10 cellular contexts compared by ENCODE assay signal in genomic region chr7:105838273-105839141, GRCh38. TPM values are rescaled to one million over a fixed set of nuclear protein-coding genes. Genes with fewer than 3 reads are reported as not detected.
A peak's percentile ranks its signal among the peaks of the same experiment; 100 is the strongest.
DNase-seq lines count a peak whose midpoint lies in the region; ATAC-seq, FAIRE-seq and TF ChIP-seq lines count a peak whose summit lies in the region.
"Had no signal": no experiment of that assay in that cellular context is flagged by ENCODE, and none has a peak within 500 bp of the region (broad histone marks: within the 10 kb centered on the region; RNA-seq: fewer than 3 reads in every experiment).

No MANE protein-coding gene starts in this region.

- H2AFZ ChIP-seq in H1 (ENCODE audit: low read length): no peak overlapping the region
- H2AFZ ChIP-seq in Karpas-422 (ENCODE audit: low read length): no peak overlapping the region

- H3K4me3 ChIP-seq in H1 (ENCODE audit: extremely low read depth in 1 of 4, insufficient read depth in 2 of 4, low read depth in 3 of 4, low read length in 4 of 4) (peak overlapping the region in 3 of 4 experiments; percentile 3 to 46 (median 18); a peak in 4 of 8 replicates), muscle layer of colon (ENCODE audit: low read depth in 1 of 2, low read length in 2 of 2) (peak overlapping the region in 1 of 2 donors; percentile 8), Karpas-422 (ENCODE audit: low read length) (no peak overlapping the region)

- H3K27me3 Mint-ChIP-seq in activated naive CD4-positive, alpha-beta T cell treated with anti-CD3 and anti-CD28 coated beads, Interleukin-2, amount 10 ng/mL, durations not matched to agents 7 days and 5 days: peaks cover 4% of the 10 kb centered on the region

- no peak for TF ChIP-seq RAD21 in H1 (IDR thresholded peaks at IDR 0.05 in 1 of 2, conservative IDR thresholded peaks at IDR 0.05 in 1 of 2; ENCODE audit: low read depth in 2 of 2, low read length in 2 of 2)

- H3K27me3 ChIP-seq in H1 (replicated peaks in 1 of 4; ENCODE audit: control insufficient read depth in 3 of 4, extremely low read depth in 1 of 4, insufficient read depth in 3 of 4, low read length in 3 of 4): peaks cover 0 to 23% (median 11%) of the 10 kb centered on the region in 4 experiments; a peak in 5 of 7 replicates
- H3K27me3 ChIP-seq in muscle layer of colon (ENCODE audit: control insufficient read depth in 1 of 2, insufficient read depth in 2 of 2, low read length in 2 of 2): no peaks in the 10 kb centered on the region
- H3K27me3 ChIP-seq in Karpas-422 (ENCODE audit: low read length): no peaks in the 10 kb centered on the region

- no peak overlapping the region for H2BK15ac ChIP-seq in H1 (ENCODE audit: low read length)

- 46% methylated on average over 14 of the region's 14 CpGs; no CpG with 5 or more reads in 1 of the 2 experiments for WGBS in H1 (ENCODE audit: extremely low coverage in 1 of 2, insufficient coverage in 1 of 2, insufficient read length in 1 of 2, insufficient replicate concordance in 2 of 2, low coverage in 1 of 2, low lambda C conversion rate in 2 of 2, missing lambda C conversion rate in 1 of 2), 2 experiments

- no peak for TF ChIP-seq EP300 in H1 (IDR thresholded peaks at IDR 0.05; ENCODE audit: borderline replicate concordance in 1 of 2, low read depth in 2 of 2, low read length in 2 of 2)

- H3K9me3 Mint-ChIP-seq in activated naive CD4-positive, alpha-beta T cell treated with anti-CD3 and anti-CD28 coated beads, Interleukin-2, amount 10 ng/mL, durations not matched to agents 7 days and 5 days: no peaks in the 10 kb centered on the region

- DNase-seq in DMS79 treated with DMSO at 0.1 percent for 48 hours (lab: John Stamatoyannopoulos, UW) (peak; percentile 87), NCI-H2227 (lab: John Stamatoyannopoulos, UW; ENCODE audit: unreplicated experiment) (peak; percentile 60), H1 (ENCODE audit: low read depth in 1 of 2, low spot score in 2 of 2) (no peak), Karpas-422 (no peak)
- no peak for DNase-seq in stimulated activated CD4-positive, alpha-beta T cell treated with anti-CD3 and anti-CD28 coated beads, Interleukin-4, amount 100 ng/mL, for 1 hour
- DNase-seq in activated naive CD4-positive, alpha-beta T cell treated with anti-CD3 and anti-CD28 coated beads, Interleukin-2, amount 10 ng/mL, durations not matched to agents 7 days and 5 days: no peak

- no peak overlapping the region for H2BK5ac ChIP-seq in H1 (ENCODE audit: low read depth, low read length)

- no peak overlapping the region for H3K27ac ChIP-seq in H1 (ENCODE audit: low read depth, low read length)
- peak overlapping the region; percentile 9 for H3K27ac ChIP-seq in muscle layer of colon (ENCODE audit: low read depth, low read length)
- H3K27ac ChIP-seq in Karpas-422 (ENCODE audit: low read length): no peak overlapping the region
- H3K27ac ChIP-seq: KMS-11 had no signal

- H3K9me2 ChIP-seq in Karpas-422 (replicated peaks; ENCODE audit: insufficient read depth, low read length): no peaks in the 10 kb centered on the region

- no peak for TF ChIP-seq POLR2A in H1 (IDR thresholded peaks at IDR 0.05; ENCODE audit: control extremely low read depth in 1 of 2, low read depth in 2 of 2, low read length in 2 of 2)

- CTCF ChIA-PET in H1 (lab: Charles Lee; ENCODE audit: partially characterized antibody): interaction anchor here (0.9 to 1.8 kb wide), 5 partner anchors 11 to 78 kb away, joined by 3 to 8 read pairs (median 4); no protein-coding TSS in a partner anchor
- CTCF ChIA-PET in activated naive CD4-positive, alpha-beta T cell treated with anti-CD3 and anti-CD28 coated beads, Interleukin-2, amount 10 ng/mL, durations not matched to agents 7 days and 5 days (lab: Charles Lee): no interaction called here

- no peak overlapping the region for H3K14ac ChIP-seq in H1 (ENCODE audit: insufficient read length)

- no peak overlapping the region for H2BK20ac ChIP-seq in H1 (ENCODE audit: low read length)

- H4K20me1 ChIP-seq in H1 (replicated peaks in 1 of 2; ENCODE audit: control insufficient read depth in 1 of 2, insufficient read depth in 2 of 2, low read length in 2 of 2): peaks cover 13 to 27% of the 10 kb centered on the region in 2 experiments
- H4K20me1 ChIP-seq in Karpas-422 (ENCODE audit: insufficient read depth, low read depth, low read length): no peaks in the 10 kb centered on the region

- no peak overlapping the region for H4K8ac ChIP-seq in H1 (ENCODE audit: extremely low read depth, insufficient read depth, low read length)

- H2BK12ac ChIP-seq in H1 (ENCODE audit: low read depth, low read length): no peak overlapping the region

- H3K36me3 Mint-ChIP-seq in activated naive CD4-positive, alpha-beta T cell treated with anti-CD3 and anti-CD28 coated beads, Interleukin-2, amount 10 ng/mL, durations not matched to agents 7 days and 5 days: peaks cover 6% of the 10 kb centered on the region

- H3K23ac ChIP-seq in H1 (ENCODE audit: insufficient read length): no peak overlapping the region

- no peak for TF ChIP-seq CTCF in H1 (IDR thresholded peaks at IDR 0.05; ENCODE audit: control extremely low read depth in 1 of 3, insufficient read depth in 1 of 3, low read depth in 1 of 3, low read length in 3 of 3)

- no peak overlapping the region for H3K4ac ChIP-seq in H1 (replicated peaks; ENCODE audit: insufficient read length, low read depth, low read length)

- no peak overlapping the region for H2BK120ac ChIP-seq in H1 (replicated peaks; ENCODE audit: low read depth, low read length)

- H3K27ac Mint-ChIP-seq in activated naive CD4-positive, alpha-beta T cell treated with anti-CD3 and anti-CD28 coated beads, Interleukin-2, amount 10 ng/mL, durations not matched to agents 7 days and 5 days: no peak overlapping the region

- no peak overlapping the region for H3K9ac ChIP-seq in H1 (replicated peaks in 1 of 4; ENCODE audit: extremely low read depth in 1 of 4, low read depth in 3 of 4, low read length in 3 of 4)
- no peak overlapping the region for H3K9ac ChIP-seq in muscle layer of colon (ENCODE audit: low read length)
- H3K9ac ChIP-seq in Karpas-422 (ENCODE audit: low read length): no peak overlapping the region
- H3K9ac ChIP-seq: KMS-11 had no signal

- H4K5ac ChIP-seq in H1 (ENCODE audit: insufficient read length, low read depth, low read length): no peak overlapping the region

- H3K79me2 ChIP-seq in H1 (ENCODE audit: control insufficient read depth in 1 of 2, insufficient read depth in 2 of 2, low read length in 2 of 2) (peaks cover 0 to 8% of the 10 kb centered on the region in 2 experiments; a peak in 2 of 4 replicates), Karpas-422 (ENCODE audit: low read length) (no peaks in the 10 kb centered on the region)

- H3K23me2 ChIP-seq in H1 (ENCODE audit: low read depth, low read length): peaks cover 4% of the 10 kb centered on the region; the same call in 1 of the 2 replicates

- peak; percentile 32 for FAIRE-seq in H1 (lab: Jason Lieb, UNC)
- FAIRE-seq: TTC549 had no signal

- H2AK5ac ChIP-seq in H1 (ENCODE audit: low read depth, low read length): no peak overlapping the region

- no peak overlapping the region for H3K4me3 Mint-ChIP-seq in activated naive CD4-positive, alpha-beta T cell treated with anti-CD3 and anti-CD28 coated beads, Interleukin-2, amount 10 ng/mL, durations not matched to agents 7 days and 5 days

- H3K79me1 ChIP-seq in H1 (ENCODE audit: low read depth, low read length): no peaks in the 10 kb centered on the region; the same call in none of the 2 replicates

- no peaks in the 10 kb centered on the region for H3K9me3 ChIP-seq in H1 (ENCODE audit: insufficient read depth in 2 of 2, low read depth in 1 of 2, low read length in 1 of 2)
- H3K9me3 ChIP-seq in muscle layer of colon (ENCODE audit: low read length): no peaks in the 10 kb centered on the region
- H3K9me3 ChIP-seq in Karpas-422 (ENCODE audit: low read length): no peaks in the 10 kb centered on the region

- H3K18ac ChIP-seq in H1 (ENCODE audit: extremely low read depth, low read length): no peak overlapping the region

- H3K56ac ChIP-seq in H1 (replicated peaks; ENCODE audit: insufficient read length, low read depth, low read length): no peak overlapping the region

- H3K4me2 ChIP-seq in H1 (ENCODE audit: insufficient read depth in 1 of 2, low read depth in 2 of 2, low read length in 2 of 2): peak overlapping the region; percentile 72 to 85
- no peak overlapping the region for H3K4me2 ChIP-seq in Karpas-422 (ENCODE audit: low read depth, low read length, poor library complexity, severe bottlenecking)
- H3K4me2 ChIP-seq: KMS-11 had no signal

- ATAC-seq in HG02623 (IDR thresholded peaks at IDR 0.05; ENCODE audit: unreplicated experiment): no peak

- H3K36me3 ChIP-seq in H1 (ENCODE audit: control insufficient read depth in 2 of 4, insufficient read depth in 4 of 4, low read length in 3 of 4) (no peaks in the 10 kb centered on the region; a peak in 1 of 8 replicates), muscle layer of colon (ENCODE audit: insufficient read depth, low read length) (no peaks in the 10 kb centered on the region), Karpas-422 (ENCODE audit: insufficient read depth, low read length) (no peaks in the 10 kb centered on the region)

- H3K4me1 Mint-ChIP-seq in activated naive CD4-positive, alpha-beta T cell treated with anti-CD3 and anti-CD28 coated beads, Interleukin-2, amount 10 ng/mL, durations not matched to agents 7 days and 5 days: peaks cover 11% of the 10 kb centered on the region

- no peak overlapping the region for H4K91ac ChIP-seq in H1 (replicated peaks; ENCODE audit: insufficient read length, low read length)

- POLR2A ChIA-PET in H1 (lab: Charles Lee; ENCODE audit: partially characterized antibody): interaction anchor here (0.6 to 1.2 kb wide), 3 partner anchors 22 to 67 kb away, joined by 3 to 7 read pairs (median 3); no protein-coding TSS in a partner anchor

- peaks cover 12 to 21% (median 21%) of the 10 kb centered on the region in 4 experiments for H3K4me1 ChIP-seq in H1 (replicated peaks in 1 of 4; ENCODE audit: control insufficient read depth in 3 of 4, insufficient read depth in 4 of 4, low read length in 3 of 4)
- H3K4me1 ChIP-seq in muscle layer of colon (ENCODE audit: insufficient read depth, low read length): peaks cover 45% of the 10 kb centered on the region
- no peaks in the 10 kb centered on the region for H3K4me1 ChIP-seq in Karpas-422 (ENCODE audit: low read length)

RNA-seq across cellular contexts. Expression of gene ATXN7L1, which starts 37.9 kb away (rescaled TPM):
- 34.0 and 34.5 TPM in 2 replicates for total RNA-seq in H1 (2021; fragmentation: NEBNext Ultra II Directional; extraction: Animal tissue kit (Norgen Biotek cat#: 25700))
- 13.0 and 14.3 TPM in 2 replicates for polyA plus RNA-seq in H1 (2011; rRNA removed)
- polyA plus RNA-seq in H1 (2011; cell fraction: cytosol; rRNA removed): 8.8 TPM
- 18.9 TPM for polyA plus RNA-seq in H1 (2011; cell fraction: nucleus; rRNA removed)
- polyA plus RNA-seq in H1 (2012, experiment 1 of 2): 25.9 to 30.4 TPM (median 28.8 TPM) in 4 replicates
- 9.3 TPM for polyA plus RNA-seq in H1 (2012, experiment 2 of 2)
- 32.2 TPM for polyA plus RNA-seq in H1 (2013, experiment 1 of 2)
- 31.1 TPM for polyA plus RNA-seq in H1 (2013, experiment 2 of 2)
- polyA minus RNA-seq in H1 (2011; rRNA and poly(A)+ RNA removed): 19.2 and 23.2 TPM in 2 replicates
- 16.1 TPM for polyA minus RNA-seq in H1 (2011; cell fraction: cytosol; rRNA and poly(A)+ RNA removed)
- polyA minus RNA-seq in H1 (2011; cell fraction: nucleus; rRNA and poly(A)+ RNA removed): 54.9 TPM
- not detected in 2 replicates for total RNA-seq in Karpas-422 (2014; rRNA removed; shearing (Covaris generic); ENCODE audit: low replicate concordance)

Comparison
In these comparisons a context has a peak if more than half of its experiments do, and no peak if none do; other contexts are left out.
1. DNase-seq: peak in DMS79 treated with DMSO at 0.1 percent for 48 hours (single experiment) and NCI-H2227 (single experiment); none in H1 (0 of 2), stimulated activated CD4-positive, alpha-beta T cell treated with anti-CD3 and anti-CD28 coated beads, Interleukin-4, amount 100 ng/mL, for 1 hour (single experiment), activated naive CD4-positive, alpha-beta T cell treated with anti-CD3 and anti-CD28 coated beads, Interleukin-2, amount 10 ng/mL, durations not matched to agents 7 days and 5 days (single experiment) and Karpas-422 (single experiment).
2. RNA of gene ATXN7L1, which starts 37.9 kb away (total RNA-seq): 34.0 to 34.5 TPM in H1; not detected in Karpas-422; every median in the first group is over 10 times any median in the second.